ENCODE assay signal across 1 cellular context in genomic region chr4:81421346-81422218, GRCh38.
TF ChIP-seq lines count a peak whose summit lies in the region.

No MANE protein-coding gene starts in this region.

TF ChIP-seq in K562, 482 proteins besides CTCF, POLR2A, EP300 and RAD21 (continued from another document and continues in another):
- no peak for TF ChIP-seq TSHZ1 (CRISPR knock-in tag; IDR thresholded peaks at IDR 0.05)
- TF ChIP-seq ZNF512 (tag; IDR thresholded peaks at IDR 0.05), result no peak
- TF ChIP-seq MXI1 (IDR thresholded peaks at IDR 0.05; ENCODE audit: low read depth, low read length), result no peak
- peak; percentile 98 to 99 for TF ChIP-seq FOXK2 (conservative IDR thresholded peaks at IDR 0.05 in 1 of 2, IDR thresholded peaks at IDR 0.05 in 1 of 2; ENCODE audit: low read depth in 2 of 2)
- TF ChIP-seq RNF2 (IDR thresholded peaks at IDR 0.05), result peak; percentile 88
- TF ChIP-seq ETS1 (conservative IDR thresholded peaks at IDR 0.05; ENCODE audit: control insufficient read depth, low read depth, low read length), result no peak
- no peak for TF ChIP-seq NR3C1 (CRISPR knock-in tag; IDR thresholded peaks at IDR 0.05)
- no peak for TF ChIP-seq MCM3 (IDR thresholded peaks at IDR 0.05)
- TF ChIP-seq TAF7 (tag; IDR thresholded peaks at IDR 0.05), result no peak
- TF ChIP-seq MXD1 (CRISPR knock-in tag; IDR thresholded peaks at IDR 0.05; ENCODE audit: borderline replicate concordance, poor library complexity, severe bottlenecking), result no peak
- TF ChIP-seq RUNX1 (IDR thresholded peaks at IDR 0.05; ENCODE audit: low read depth), result no peak
- TF ChIP-seq HMGN3 (IDR thresholded peaks at IDR 0.05; ENCODE audit: borderline replicate concordance, extremely low read depth, insufficient read length, low read depth, low read length), result peak; percentile 7
- no peak; the same call in 1 of the 2 replicates for TF ChIP-seq MIER1 (IDR thresholded peaks at IDR 0.05; ENCODE audit: low read depth)
- no peak for TF ChIP-seq NR0B1 (IDR thresholded peaks at IDR 0.05; ENCODE audit: partially characterized antibody)
- TF ChIP-seq ATF6 (CRISPR knock-in tag; IDR thresholded peaks at IDR 0.05), result no peak
- TF ChIP-seq KLF10 (CRISPR knock-in tag; IDR thresholded peaks at IDR 0.05), result no peak
- TF ChIP-seq HOMEZ (CRISPR knock-in tag; IDR thresholded peaks at IDR 0.05), result no peak
- TF ChIP-seq ZNF57 (CRISPR knock-in tag; IDR thresholded peaks at IDR 0.05), result no peak
- TF ChIP-seq MBD2 (IDR thresholded peaks at IDR 0.05; ENCODE audit: borderline replicate concordance, low read depth), result peak; percentile 69; the same call in 1 of the 2 replicates
- no peak for TF ChIP-seq SMAD2 (IDR thresholded peaks at IDR 0.05; ENCODE audit: low read depth, low read length)
- no peak for TF ChIP-seq PTRF (tag; IDR thresholded peaks at IDR 0.05)
- 0 out of 2 replicates have a peak, but pooled peaks have one; percentile 20 for TF ChIP-seq ZBTB17 (CRISPR knock-in tag; IDR thresholded peaks at IDR 0.05)
- peak; percentile 77 for TF ChIP-seq CEBPB (tag; IDR thresholded peaks at IDR 0.05)
- peak in 1 of 2 experiments; percentile 85 for TF ChIP-seq AFF1 (IDR thresholded peaks at IDR 0.05; ENCODE audit: low read depth in 1 of 2, partially characterized antibody in 2 of 2)
- no peak for TF ChIP-seq ZNF280B (CRISPR knock-in tag; IDR thresholded peaks at IDR 0.05)
- TF ChIP-seq CREB3 (tag; conservative IDR thresholded peaks at IDR 0.05; ENCODE audit: low read depth), result no peak; the same call in 1 of the 2 replicates
- no peak for TF ChIP-seq ZNF695 (CRISPR knock-in tag; IDR thresholded peaks at IDR 0.05)
- no peak for TF ChIP-seq DDX20 (tag; IDR thresholded peaks at IDR 0.05; ENCODE audit: low read depth)
- no peak for TF ChIP-seq DNMT1 (IDR thresholded peaks at IDR 0.05)
